1 cellular context compared by ENCODE assay signal in genomic region chr10:128173383-128173782, GRCh38.
TF ChIP-seq lines count a peak whose summit lies in the region.

No MANE protein-coding gene starts in this region.

TF ChIP-seq in HCT116, 20 proteins besides CTCF, POLR2A, EP300 and RAD21 (continued from another document):
- no peak for TF ChIP-seq ZBTB33 (IDR thresholded peaks at IDR 0.05; ENCODE audit: extremely low read depth, insufficient replicate concordance, low read length)
- TF ChIP-seq EZH2 (IDR thresholded peaks at IDR 0.05) = no peak
